In the genomic region with DNA sequence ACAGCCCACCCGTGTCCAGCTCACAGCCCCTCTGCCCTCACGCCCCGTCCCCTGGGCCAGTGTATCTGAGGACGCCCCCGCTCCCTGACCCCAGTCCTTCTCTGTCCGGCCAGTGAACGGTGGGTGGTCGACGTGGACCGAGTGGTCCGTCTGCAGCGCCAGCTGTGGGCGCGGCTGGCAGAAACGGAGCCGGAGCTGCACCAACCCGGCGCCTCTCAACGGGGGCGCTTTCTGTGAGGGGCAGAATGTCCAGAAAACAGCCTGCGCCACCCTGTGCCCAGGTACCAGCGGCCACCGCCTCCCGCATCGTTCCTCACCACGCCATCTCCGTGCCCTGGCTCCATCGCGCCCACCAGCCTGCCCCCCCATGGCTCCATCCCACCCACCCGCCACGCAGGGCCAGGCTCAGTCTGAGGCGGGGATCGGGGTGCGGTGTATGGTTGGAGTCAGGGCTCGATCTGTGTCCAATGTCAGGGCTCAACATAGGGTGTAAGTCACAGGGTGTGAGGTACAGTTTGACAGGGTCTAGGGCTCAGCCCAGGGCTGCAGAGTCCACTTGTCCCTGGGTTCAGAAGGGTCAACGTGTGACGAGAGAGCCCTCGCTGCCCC, we compare ENCODE assay signal across 21 cellular contexts. TPM values are rescaled to one million over a fixed set of nuclear protein-coding genes. Genes with fewer than 3 reads are reported as not detected.
DNase-seq lines count a peak whose midpoint lies in the region; ATAC-seq, FAIRE-seq and TF ChIP-seq lines count a peak whose summit lies in the region.
"Had no signal": no experiment of that assay in that cellular context is flagged by ENCODE, and none has a peak within 500 bp of the region (broad histone marks: within the 10 kb centered on the region; RNA-seq: fewer than 3 reads in every experiment).

No MANE protein-coding gene starts in this region.

- H3K36me3 ChIP-seq in IMR-90 (ENCODE audit: control insufficient read depth, insufficient read depth, low read length), result no peaks in the 10 kb centered on the region
- H3K36me3 ChIP-seq in H1 (ENCODE audit: control insufficient read depth in 2 of 4, insufficient read depth in 4 of 4, low read length in 3 of 4), result no peaks in the 10 kb centered on the region
- H3K36me3 ChIP-seq: BLaER1 treated with 17β-estradiol and CSF1 and Interleukin-3, amounts not matched to agents 10 nM and 100 nM; MG63 had no signal

- TF ChIP-seq POLR2A in IMR-90 (IDR thresholded peaks at IDR 0.05; ENCODE audit: low read depth, low read length) (no peak), H1 (IDR thresholded peaks at IDR 0.05; ENCODE audit: control extremely low read depth in 1 of 2, low read depth in 2 of 2, low read length in 2 of 2) (no peak)

- H3K14ac ChIP-seq in IMR-90 (replicated peaks; ENCODE audit: low read depth, low read length) (no peak overlapping the region), H1 (ENCODE audit: insufficient read length) (no peak overlapping the region)

- no TSS peak for BruUV-seq in IMR-90 (replicated peaks; lab: Mats Ljungman, UMichigan)

- no peak overlapping the region for H2AK9ac ChIP-seq in IMR-90 (replicated peaks; ENCODE audit: low read depth, low read length, poor library complexity)

- H3K9me3 ChIP-seq in IMR-90 (ENCODE audit: control insufficient read depth, insufficient read depth, low read length), result no peaks in the 10 kb centered on the region
- no peaks in the 10 kb centered on the region for H3K9me3 ChIP-seq in H1 (ENCODE audit: insufficient read depth in 2 of 2, low read depth in 1 of 2, low read length in 1 of 2)
- H3K9me3 ChIP-seq: MG63 had no signal

- 87% methylated on average over 9 of the region's 38 CpGs; no CpG with 5 or more reads in 1 of the 2 experiments for WGBS in IMR-90 (ENCODE audit: extremely low coverage in 2 of 2, insufficient read length in 1 of 2), 2 experiments
- 80% methylated on average over 18 of the region's 38 CpGs; no CpG with 5 or more reads in 1 of the 2 experiments for WGBS in H1 (ENCODE audit: extremely low coverage in 1 of 2, insufficient coverage in 1 of 2, insufficient read length in 1 of 2, insufficient replicate concordance in 2 of 2, low coverage in 1 of 2, low lambda C conversion rate in 2 of 2, missing lambda C conversion rate in 1 of 2), 2 experiments

- peak overlapping the region; percentile 50; the same call in 1 of the 2 replicates for H2BK12ac ChIP-seq in H1 (ENCODE audit: low read depth, low read length)

- no peak overlapping the region for H3K27ac Mint-ChIP-seq in activated naive CD8-positive, alpha-beta T cell treated with anti-CD3 and anti-CD28 coated beads for 36 hours
- H3K27ac Mint-ChIP-seq: CD4-positive, alpha-beta memory T cell had no signal

- H3K9ac ChIP-seq in IMR-90 (ENCODE audit: low read depth, low read length), result no peak overlapping the region
- H3K9ac ChIP-seq in H1 (replicated peaks in 1 of 4; ENCODE audit: extremely low read depth in 1 of 4, low read depth in 3 of 4, low read length in 3 of 4), result no peak overlapping the region
- H3K9ac ChIP-seq: BLaER1 treated with 17β-estradiol and CSF1 and Interleukin-3, amounts not matched to agents 10 nM and 100 nM had no signal

- H2BK15ac ChIP-seq in IMR-90 (ENCODE audit: low read depth, low read length) (no peak overlapping the region), H1 (ENCODE audit: low read length) (no peak overlapping the region)

- H3K9me1 ChIP-seq in IMR-90 (ENCODE audit: insufficient read depth, low read length), result no peaks in the 10 kb centered on the region

- CTCF ChIA-PET in IMR-90 (lab: Yijun Ruan, JAX) (no interaction called here), H1 (lab: Charles Lee; ENCODE audit: partially characterized antibody) (interaction anchor here (0.5 to 2.9 kb wide), 19 partner anchors 9 to 219 kb away, joined by 3 to 34 read pairs (median 4); a partner anchor contains a TSS)

- POLR2A ChIA-PET in IMR-90 (lab: Charles Lee; ENCODE audit: unreplicated experiment), result no interaction called here
- POLR2A ChIA-PET in H1 (lab: Charles Lee; ENCODE audit: partially characterized antibody), result interaction anchor here (1.1 kb wide), 1 partner anchor 172 kb away, joined by 3 read pairs; no protein-coding TSS in a partner anchor

- H2BK5ac ChIP-seq in IMR-90 (ENCODE audit: low read depth, low read length, poor library complexity, severe bottlenecking), result no peak overlapping the region
- H2BK5ac ChIP-seq in H1 (ENCODE audit: low read depth, low read length), result peak overlapping the region; percentile 76; the same call in 1 of the 2 replicates

- H3K27me3 ChIP-seq in IMR-90 (ENCODE audit: control insufficient read depth, insufficient read depth, low read length), result peaks cover 55% of the 10 kb centered on the region
- H3K27me3 ChIP-seq in H1 (replicated peaks in 1 of 4; ENCODE audit: control insufficient read depth in 3 of 4, extremely low read depth in 1 of 4, insufficient read depth in 3 of 4, low read length in 3 of 4), result no peaks in the 10 kb centered on the region

- H3K56ac ChIP-seq in IMR-90 (ENCODE audit: extremely low read depth, insufficient read depth, low read length), result no peak overlapping the region
- H3K56ac ChIP-seq in H1 (replicated peaks; ENCODE audit: insufficient read length, low read depth, low read length), result no peak overlapping the region

- H3K4me2 ChIP-seq in IMR-90 (ENCODE audit: low read depth, low read length) (no peak overlapping the region), H1 (ENCODE audit: insufficient read depth in 1 of 2, low read depth in 2 of 2, low read length in 2 of 2) (no peak overlapping the region)
- H3K4me2 ChIP-seq: PC-9 had no signal

- no peak overlapping the region for H2BK20ac ChIP-seq in IMR-90 (ENCODE audit: low read depth, low read length)
- H2BK20ac ChIP-seq in H1 (ENCODE audit: low read length), result no peak overlapping the region

- no peaks in the 10 kb centered on the region for H4K20me1 ChIP-seq in IMR-90 (ENCODE audit: insufficient read depth, low read length)
- H4K20me1 ChIP-seq in H1 (replicated peaks in 1 of 2; ENCODE audit: control insufficient read depth in 1 of 2, insufficient read depth in 2 of 2, low read length in 2 of 2), result no peaks in the 10 kb centered on the region

- no peak overlapping the region for H3K18ac ChIP-seq in IMR-90 (ENCODE audit: low read depth, low read length)
- peak overlapping the region; percentile 71; the same call in 1 of the 2 replicates for H3K18ac ChIP-seq in H1 (ENCODE audit: extremely low read depth, low read length)

- H3K23ac ChIP-seq in IMR-90 (ENCODE audit: low read depth, low read length) (no peak overlapping the region), H1 (ENCODE audit: insufficient read length) (no peak overlapping the region)

- no peak for TF ChIP-seq RAD21 in IMR-90 (IDR thresholded peaks at IDR 0.05; ENCODE audit: low read length)
- no peak for TF ChIP-seq RAD21 in H1 (IDR thresholded peaks at IDR 0.05 in 1 of 2, conservative IDR thresholded peaks at IDR 0.05 in 1 of 2; ENCODE audit: low read depth in 2 of 2, low read length in 2 of 2)

- no peak overlapping the region for H2BK120ac ChIP-seq in IMR-90 (ENCODE audit: low read depth, low read length)
- H2BK120ac ChIP-seq in H1 (replicated peaks; ENCODE audit: low read depth, low read length), result no peak overlapping the region

- H3K36me3 Mint-ChIP-seq in activated naive CD8-positive, alpha-beta T cell treated with anti-CD3 and anti-CD28 coated beads for 36 hours, result no peaks in the 10 kb centered on the region
- H3K36me3 Mint-ChIP-seq: CD4-positive, alpha-beta memory T cell had no signal

- no peaks in the 10 kb centered on the region for H3K4me1 Mint-ChIP-seq in activated naive CD8-positive, alpha-beta T cell treated with anti-CD3 and anti-CD28 coated beads for 36 hours

- no peaks in the 10 kb centered on the region for H3K23me2 ChIP-seq in H1 (ENCODE audit: low read depth, low read length)

- FAIRE-seq in H1 (lab: Jason Lieb, UNC), result no peak

- no peak overlapping the region for H4K8ac ChIP-seq in IMR-90 (ENCODE audit: low read depth in 2 of 2, low read length in 2 of 2)
- no peak overlapping the region; the same call in 1 of the 2 replicates for H4K8ac ChIP-seq in H1 (ENCODE audit: extremely low read depth, insufficient read depth, low read length)

- DNase-seq in Right ventricle myocardium inferior (ENCODE audit: missing footprints) (peak; percentile 27), left ventricle myocardium superior (no peak), IMR-90 (no peak), H1 (ENCODE audit: low read depth in 1 of 2, low spot score in 2 of 2) (no peak), AG08395 (ENCODE audit: low spot score) (no peak), C1 segment of cervical spinal cord (lab: John Stamatoyannopoulos, UW) (no peak)
- no peak for DNase-seq in activated naive CD8-positive, alpha-beta T cell treated with anti-CD3 and anti-CD28 coated beads for 36 hours
- DNase-seq: AML-193; CD4-positive, alpha-beta memory T cell; KG1; NCI-H1694; NCI-H2029 treated with DMSO at 0.1 percent for 48 hours; NCI-H2227 treated with DMSO at 0.1 percent for 48 hours; NCI-H526 treated with DMSO at 0.1 percent for 48 hours had no signal

- intact Hi-C loops in Right ventricle myocardium inferior (cut with DNase I) (no loop called here), left ventricle myocardium superior (cut with micrococcal nuclease) (no loop called here), IMR-90 (cut with micrococcal nuclease) (no loop called here)

- no peak overlapping the region for H3K4ac ChIP-seq in IMR-90 (ENCODE audit: low read depth, low read length)
- H3K4ac ChIP-seq in H1 (replicated peaks; ENCODE audit: insufficient read length, low read depth, low read length), result peak overlapping the region; percentile 38

- H3K27ac ChIP-seq in IMR-90 (ENCODE audit: insufficient read depth, low read length), result no peak overlapping the region
- H3K27ac ChIP-seq in H1 (ENCODE audit: low read depth, low read length), result no peak overlapping the region
- H3K27ac ChIP-seq: PC-9 had no signal

- H3K4me3 ChIP-seq in IMR-90 (ENCODE audit: insufficient read depth, low read depth, low read length) (no peak overlapping the region), H1 (ENCODE audit: extremely low read depth in 1 of 4, insufficient read depth in 2 of 4, low read depth in 3 of 4, low read length in 4 of 4) (no peak overlapping the region)
- H3K4me3 ChIP-seq: MG63, PC-9 had no signal

- ATAC-seq in Right ventricle myocardium inferior (no peak), left ventricle myocardium superior (no peak), IMR-90 (ENCODE audit: low read depth) (peak; percentile 24; the same call in 1 of the 2 replicates)

- no peak overlapping the region for H3K4me3 Mint-ChIP-seq in activated naive CD8-positive, alpha-beta T cell treated with anti-CD3 and anti-CD28 coated beads for 36 hours
- H3K4me3 Mint-ChIP-seq: CD4-positive, alpha-beta memory T cell had no signal

- TF ChIP-seq EP300 in H1 (IDR thresholded peaks at IDR 0.05; ENCODE audit: borderline replicate concordance in 1 of 2, low read depth in 2 of 2, low read length in 2 of 2), result no peak

- H3K4me1 ChIP-seq in IMR-90 (ENCODE audit: control insufficient read depth, insufficient read depth, low read length) (no peaks in the 10 kb centered on the region), H1 (replicated peaks in 1 of 4; ENCODE audit: control insufficient read depth in 3 of 4, insufficient read depth in 4 of 4, low read length in 3 of 4) (peaks cover 0 to 15% (median 5%) of the 10 kb centered on the region in 4 experiments; a peak in 6 of 7 replicates)

- no peak overlapping the region for H4K91ac ChIP-seq in IMR-90 (ENCODE audit: insufficient read depth, low read depth, low read length)
- peak overlapping the region; percentile 95 for H4K91ac ChIP-seq in H1 (replicated peaks; ENCODE audit: insufficient read length, low read length)

- H3K79me2 ChIP-seq in H1 (ENCODE audit: control insufficient read depth in 1 of 2, insufficient read depth in 2 of 2, low read length in 2 of 2), result no peaks in the 10 kb centered on the region

- H3K27me3 Mint-ChIP-seq in activated naive CD8-positive, alpha-beta T cell treated with anti-CD3 and anti-CD28 coated beads for 36 hours, result peaks cover 34% of the 10 kb centered on the region

- H2AFZ ChIP-seq in IMR-90 (replicated peaks; ENCODE audit: low read length, poor library complexity) (peak overlapping the region; percentile 73), H1 (ENCODE audit: low read length) (no peak overlapping the region)
- H2AFZ ChIP-seq: PC-9 had no signal

- H3K9me3 Mint-ChIP-seq in activated naive CD8-positive, alpha-beta T cell treated with anti-CD3 and anti-CD28 coated beads for 36 hours, result peaks cover 8% of the 10 kb centered on the region

- TF ChIP-seq CTCF in IMR-90 (conservative IDR thresholded peaks at IDR 0.05; ENCODE audit: low read depth, low read length), result no peak
- TF ChIP-seq CTCF in H1 (IDR thresholded peaks at IDR 0.05; ENCODE audit: control extremely low read depth in 1 of 3, insufficient read depth in 1 of 3, low read depth in 1 of 3, low read length in 3 of 3), result no peak

- in situ Hi-C loops in IMR-90 (cut with MboI; ENCODE audit: low sequenced_read_pairs), result no loop called here

- no peak overlapping the region for H2AK5ac ChIP-seq in IMR-90 (ENCODE audit: low read depth, low read length)
- no peak overlapping the region for H2AK5ac ChIP-seq in H1 (ENCODE audit: low read depth, low read length)

- dilution Hi-C loops in IMR-90 (cut with HindIII; ENCODE audit: low sequenced_read_pairs, unreplicated experiment), result no loop called here

- no peaks in the 10 kb centered on the region for H3K79me1 ChIP-seq in IMR-90 (ENCODE audit: low read depth in 1 of 2, low read length in 2 of 2)
- H3K79me1 ChIP-seq in H1 (ENCODE audit: low read depth, low read length), result no peaks in the 10 kb centered on the region

- H4K5ac ChIP-seq in IMR-90 (ENCODE audit: low read depth, low read length) (no peak overlapping the region), H1 (ENCODE audit: insufficient read length, low read depth, low read length) (no peak overlapping the region)

RNA-seq across cellular contexts. Expression of a gene that starts 29.5 kb away (rescaled TPM):
- total RNA-seq in Right ventricle myocardium inferior (6.4 TPM), left ventricle myocardium superior (3.7 TPM), IMR-90 (2012; rRNA removed) (not detected in 2 replicates)
- polyA plus RNA-seq in IMR-90 (2012; rRNA removed) (not detected in 2 replicates), H1 (2011; rRNA removed) (not detected in 2 replicates)
- polyA plus RNA-seq in IMR-90 (2012; cell fraction: cytosol; rRNA removed), result not detected in 2 replicates
- polyA plus RNA-seq in IMR-90 (2012; cell fraction: nucleus; rRNA removed; ENCODE audit: low replicate concordance), result 0.05 and 0.15 TPM in 2 replicates
- total RNA-seq in H1 (2021; fragmentation: NEBNext Ultra II Directional; extraction: Animal tissue kit (Norgen Biotek cat#: 25700)), result not detected in 2 replicates
- polyA plus RNA-seq in H1 (2011; cell fraction: cytosol; rRNA removed), result 0.04 TPM
- polyA plus RNA-seq in H1 (2011; cell fraction: nucleus; rRNA removed), result 0.10 TPM
- not detected in 4 replicates for polyA plus RNA-seq in H1 (2012, experiment 1 of 2)
- not detected for polyA plus RNA-seq in H1 (2012, experiment 2 of 2)
- not detected for polyA plus RNA-seq in H1 (2013, experiment 1 of 2)
- polyA plus RNA-seq in H1 (2013, experiment 2 of 2), result not detected
- 0.24 TPM in 1 of 2 replicates, not detected in the other for polyA minus RNA-seq in H1 (2011; rRNA and poly(A)+ RNA removed)
- polyA minus RNA-seq in H1 (2011; cell fraction: cytosol; rRNA and poly(A)+ RNA removed), result not detected
- not detected for polyA minus RNA-seq in H1 (2011; cell fraction: nucleus; rRNA and poly(A)+ RNA removed)
- not detected for total RNA-seq in activated naive CD8-positive, alpha-beta T cell treated with anti-CD3 and anti-CD28 coated beads for 36 hours
- total RNA-seq: Daoy, G401, HT1080, NCI-H460, PC-9 had no signal
- polyA plus RNA-seq: CD4-positive, alpha-beta memory T cell had no signal

RNA-seq across cellular contexts. Expression of a gene that starts 59.2 kb away (rescaled TPM):
- total RNA-seq in Right ventricle myocardium inferior (0.08 TPM), left ventricle myocardium superior (0.22 TPM), IMR-90 (2012; rRNA removed) (not detected in 2 replicates)
- polyA plus RNA-seq in IMR-90 (2012; rRNA removed) (not detected in 2 replicates), H1 (2011; rRNA removed) (7.6 and 11.1 TPM in 2 replicates)
- polyA plus RNA-seq in IMR-90 (2012; cell fraction: cytosol; rRNA removed), result 0.02 TPM in 1 of 2 replicates, not detected in the other
- 0.01 and 0.11 TPM in 2 replicates for polyA plus RNA-seq in IMR-90 (2012; cell fraction: nucleus; rRNA removed; ENCODE audit: low replicate concordance)
- 4.0 and 4.1 TPM in 2 replicates for total RNA-seq in H1 (2021; fragmentation: NEBNext Ultra II Directional; extraction: Animal tissue kit (Norgen Biotek cat#: 25700))
- polyA plus RNA-seq in H1 (2011; cell fraction: cytosol; rRNA removed), result 5.5 TPM
- 11.1 TPM for polyA plus RNA-seq in H1 (2011; cell fraction: nucleus; rRNA removed)
- 4.2 to 10.8 TPM (median 8.7 TPM) in 4 replicates for polyA plus RNA-seq in H1 (2012, experiment 1 of 2)
- 5.7 TPM for polyA plus RNA-seq in H1 (2012, experiment 2 of 2)
- 3.8 TPM for polyA plus RNA-seq in H1 (2013, experiment 1 of 2)
- polyA plus RNA-seq in H1 (2013, experiment 2 of 2), result 4.2 TPM
- polyA minus RNA-seq in H1 (2011; rRNA and poly(A)+ RNA removed), result 4.4 and 5.4 TPM in 2 replicates
- polyA minus RNA-seq in H1 (2011; cell fraction: cytosol; rRNA and poly(A)+ RNA removed), result 5.1 TPM
- 4.8 TPM for polyA minus RNA-seq in H1 (2011; cell fraction: nucleus; rRNA and poly(A)+ RNA removed)
- total RNA-seq in activated naive CD8-positive, alpha-beta T cell treated with anti-CD3 and anti-CD28 coated beads for 36 hours, result not detected
- total RNA-seq: CD4-positive, alpha-beta memory T cell; G401; NCI-H460 had no signal
- polyA plus RNA-seq: CD4-positive, alpha-beta memory T cell had no signal
